1 cellular context compared by ENCODE assay signal in genomic region chr14:24093901-24094838, GRCh38.
A peak's percentile ranks its signal among the peaks of the same experiment; 100 is the strongest.
TF ChIP-seq lines count a peak whose summit lies in the region.

TSS of gene PCK2 (plus strand) at chr14:24094311. CDS start at chr14:24094406, 95 bp downstream.

TF ChIP-seq in HepG2, 621 proteins besides CTCF, POLR2A, EP300 and RAD21 (continued from another document and continues in another):
- 0 out of 2 replicates have a peak, but pooled peaks have one; percentile 44 for TF ChIP-seq ZNF318 (CRISPR knock-in tag; IDR thresholded peaks at IDR 0.05)
- TF ChIP-seq RARG (CRISPR knock-in tag; IDR thresholded peaks at IDR 0.05; ENCODE audit: low read depth), result peak; percentile 17; the same call in 1 of the 2 replicates
- peak; percentile 71 for TF ChIP-seq KDM6A (CRISPR knock-in tag; IDR thresholded peaks at IDR 0.05; ENCODE audit: low read depth)
- TF ChIP-seq ZIK1 (CRISPR knock-in tag; IDR thresholded peaks at IDR 0.05; ENCODE audit: borderline replicate concordance, low read depth), result peak; percentile 90; the same call in 1 of the 2 replicates
- TF ChIP-seq YEATS2 (CRISPR knock-in tag; IDR thresholded peaks at IDR 0.05; ENCODE audit: borderline replicate concordance), result peak; percentile 87
- peak; percentile 97 for TF ChIP-seq ZNF792 (CRISPR knock-in tag; IDR thresholded peaks at IDR 0.05)
- TF ChIP-seq MED13 (CRISPR knock-in tag; IDR thresholded peaks at IDR 0.05), result peak; percentile 97
- no peak for TF ChIP-seq CCDC6 (CRISPR knock-in tag; IDR thresholded peaks at IDR 0.05)
- peak in 1 of 2 experiments; percentile 82; a peak in 1 of 4 replicates for TF ChIP-seq ATF4 (CRISPR knock-in tag; IDR thresholded peaks at IDR 0.05)
- TF ChIP-seq NFE2 (CRISPR knock-in tag; IDR thresholded peaks at IDR 0.05), result 0 out of 2 replicates have a peak, but pooled peaks have one; percentile 14
- TF ChIP-seq ZNF570 (CRISPR knock-in tag; IDR thresholded peaks at IDR 0.05; ENCODE audit: borderline replicate concordance), result no peak
- TF ChIP-seq ZFP41 (CRISPR knock-in tag; IDR thresholded peaks at IDR 0.05; ENCODE audit: borderline replicate concordance), result peak; percentile 91; the same call in 1 of the 2 replicates
- no peak for TF ChIP-seq TOE1 (CRISPR knock-in tag; IDR thresholded peaks at IDR 0.05)
- TF ChIP-seq AGO1 (IDR thresholded peaks at IDR 0.05; ENCODE audit: low read depth, low read length, poor library complexity, severe bottlenecking), result peak; percentile 78
- TF ChIP-seq RBM39 (IDR thresholded peaks at IDR 0.05; ENCODE audit: low read depth, low read length, poor library complexity, severe bottlenecking), result peak; percentile 100
- peak; percentile 93 for TF ChIP-seq ZNF704 (CRISPR knock-in tag; IDR thresholded peaks at IDR 0.05; ENCODE audit: borderline replicate concordance)
- TF ChIP-seq KLF16 (CRISPR knock-in tag; IDR thresholded peaks at IDR 0.05), result peak; percentile 81 to 100; a peak in 3 of 4 replicates
- no peak for TF ChIP-seq SRY (CRISPR knock-in tag; IDR thresholded peaks at IDR 0.05)
- TF ChIP-seq ZNF782 (CRISPR knock-in tag; IDR thresholded peaks at IDR 0.05; ENCODE audit: borderline replicate concordance), result peak; percentile 91; the same call in 1 of the 2 replicates
- peak; percentile 88 for TF ChIP-seq ZBTB26 (CRISPR knock-in tag; IDR thresholded peaks at IDR 0.05; ENCODE audit: borderline replicate concordance)
- TF ChIP-seq DZIP1 (CRISPR knock-in tag; IDR thresholded peaks at IDR 0.05), result no peak
- TF ChIP-seq PAXIP1 (CRISPR knock-in tag; conservative IDR thresholded peaks at IDR 0.05), result peak; percentile 96
- TF ChIP-seq SUZ12 (IDR thresholded peaks at IDR 0.05; ENCODE audit: low read depth, low read length), result no peak
- peak; percentile 96 for TF ChIP-seq ZFP90 (CRISPR knock-in tag; IDR thresholded peaks at IDR 0.05; ENCODE audit: borderline replicate concordance)
- TF ChIP-seq NFE2L1 (CRISPR knock-in tag; IDR thresholded peaks at IDR 0.05; ENCODE audit: borderline replicate concordance), result no peak; the same call in 1 of the 2 replicates
- peak; percentile 96; the same call in 1 of the 2 replicates for TF ChIP-seq MIER3 (CRISPR knock-in tag; IDR thresholded peaks at IDR 0.05; ENCODE audit: borderline replicate concordance)
- TF ChIP-seq ZBTB3 (CRISPR knock-in tag; IDR thresholded peaks at IDR 0.05; ENCODE audit: borderline replicate concordance, low read depth), result peak; percentile 63; the same call in 1 of the 2 replicates
- TF ChIP-seq BRCA1 (CRISPR knock-in tag; IDR thresholded peaks at IDR 0.05), result peak; percentile 97
- TF ChIP-seq TFDP2 (CRISPR knock-in tag; IDR thresholded peaks at IDR 0.05), result peak; percentile 91
- TF ChIP-seq ZNF746 (CRISPR knock-in tag; IDR thresholded peaks at IDR 0.05), result no peak
- TF ChIP-seq CHD2 (IDR thresholded peaks at IDR 0.05; ENCODE audit: low read depth, low read length), result peak; percentile 34; the same call in 1 of the 2 replicates
- no peak for TF ChIP-seq FOXO4 (CRISPR knock-in tag; conservative IDR thresholded peaks at IDR 0.05)
- peak; percentile 82; the same call in 1 of the 2 replicates for TF ChIP-seq ZNF800 (CRISPR knock-in tag; IDR thresholded peaks at IDR 0.05)
